Comparison of ENCODE assay signal across 8 cellular contexts in the genomic region with DNA sequence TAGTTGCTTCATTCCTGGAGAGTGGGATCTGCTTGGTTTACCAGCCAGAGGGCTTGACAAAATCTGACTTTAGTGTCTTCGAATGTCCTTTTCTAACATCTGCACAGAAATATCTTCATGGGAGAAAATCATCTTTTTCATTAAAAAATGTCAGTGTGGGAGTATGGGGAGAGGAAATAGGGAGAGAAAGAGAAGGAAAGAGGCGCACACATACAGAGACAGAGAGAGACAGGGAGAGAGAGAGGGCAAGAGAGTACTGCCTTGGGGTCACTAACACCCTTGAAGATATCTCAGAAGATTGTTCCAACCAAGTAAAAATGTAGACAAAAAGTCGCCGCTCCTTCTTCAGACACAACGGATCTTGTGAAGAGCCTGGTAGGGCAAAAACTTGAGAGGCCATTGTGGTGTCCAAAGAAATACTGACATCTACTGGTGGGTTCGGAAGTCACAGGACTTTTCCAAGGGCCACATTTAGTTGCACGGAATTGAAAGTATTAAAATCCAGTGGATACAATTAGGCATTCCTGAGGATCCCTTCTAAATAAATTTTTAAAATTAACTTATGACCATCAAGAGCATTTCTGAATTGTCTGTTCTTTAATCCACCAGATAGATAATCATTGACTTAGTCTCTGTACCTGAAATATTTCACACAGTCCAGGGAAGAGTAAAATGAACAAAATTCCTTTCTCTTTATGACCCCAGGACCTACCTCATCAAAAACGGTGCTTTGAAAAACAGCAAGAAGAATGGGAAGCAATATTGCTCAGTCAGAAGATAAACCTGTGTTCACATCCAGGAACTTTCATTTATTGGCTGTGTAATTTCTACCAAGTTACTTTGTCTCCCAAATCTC. TPM values are rescaled to one million over a fixed set of nuclear protein-coding genes. Genes with fewer than 3 reads are reported as not detected.
DNase-seq lines count a peak whose midpoint lies in the region; ATAC-seq, FAIRE-seq and TF ChIP-seq lines count a peak whose summit lies in the region.

No MANE protein-coding gene starts in this region.

- peak; percentile 51 for FAIRE-seq in D721Med (lab: Jason Lieb, UNC)

- ATAC-seq in GM19455 (IDR thresholded peaks at IDR 0.05; ENCODE audit: unreplicated experiment), result peak; percentile 79
- ATAC-seq in left ventricle myocardium superior, result peak; percentile 81
- ATAC-seq in HG02973 (IDR thresholded peaks at IDR 0.05; ENCODE audit: unreplicated experiment), result no peak

- H3K27me3 ChIP-seq in adrenal gland, result peaks cover 8% of the 10 kb centered on the region

- H3K9me3 ChIP-seq in SK-N-MC (ENCODE audit: low read depth, low read length) (no peaks in the 10 kb centered on the region), adrenal gland (replicated peaks in 1 of 3) (peaks cover 0 to 4% (median 0%) of the 10 kb centered on the region in 3 donors)

- WGBS in adrenal gland, 4 donors, result 12 to 16% (median 12%) methylated on average over 8 of the region's 8 CpGs

- H3K9ac ChIP-seq in SK-N-MC (ENCODE audit: insufficient read length), result no peak overlapping the region

- no peak overlapping the region for H3K4me3 ChIP-seq in Jurkat, Clone E6-1 (ENCODE audit: low read length)
- H3K4me3 ChIP-seq in SK-N-MC, result no peak overlapping the region; the same call in 1 of the 2 replicates
- H3K4me3 ChIP-seq in adrenal gland, result no peak overlapping the region
- H3K4me3 ChIP-seq in retinal pigment epithelial cell (ENCODE audit: low read length), result peak overlapping the region; percentile 25

- H3K27ac ChIP-seq in SK-N-MC, result no peak overlapping the region
- no peak overlapping the region for H3K27ac ChIP-seq in adrenal gland

- H3K36me3 ChIP-seq in SK-N-MC (ENCODE audit: insufficient read depth, low read length), result no peaks in the 10 kb centered on the region
- no peaks in the 10 kb centered on the region for H3K36me3 ChIP-seq in adrenal gland (replicated peaks in 1 of 2)

- peak; percentile 15 for DNase-seq in D721Med (ENCODE audit: insufficient read length, low spot score)
- peak; percentile 70 for DNase-seq in Jurkat, Clone E6-1 (ENCODE audit: low read depth, low spot score)
- peak; percentile 20 for DNase-seq in SK-N-MC (ENCODE audit: low read depth, low spot score)
- DNase-seq in adrenal gland, result peak; percentile 47 to 74 (median 68)
- no peak for DNase-seq in left ventricle myocardium superior
- no peak for DNase-seq in retinal pigment epithelial cell (ENCODE audit: low read depth)

- TF ChIP-seq CTCF in D721Med (IDR thresholded peaks at IDR 0.05; ENCODE audit: insufficient read depth, missing control alignments) (peak; percentile 89), adrenal gland (IDR thresholded peaks at IDR 0.05) (peak; percentile 70 to 90 (median 88)), retinal pigment epithelial cell (conservative IDR thresholded peaks at IDR 0.05; ENCODE audit: low read depth, low read length) (peak; percentile 82)

- no peaks in the 10 kb centered on the region for H3K4me1 ChIP-seq in adrenal gland (replicated peaks in 1 of 2)

- intact Hi-C loops in adrenal gland (cut with DNase I), result loop anchor here (2.0 to 5.0 kb wide), 3 partner anchors 415 to 430 kb away; no protein-coding TSS in a partner anchor
- intact Hi-C loops in left ventricle myocardium superior (cut with micrococcal nuclease), result loop anchor here (5.0 kb wide), 1 partner anchor 415 kb away; no protein-coding TSS in a partner anchor

- no peak for TF ChIP-seq POLR2A in adrenal gland (IDR thresholded peaks at IDR 0.05)

RNA-seq across cellular contexts. Expression of gene VIM, which starts 29.7 kb away (rescaled TPM):
- polyA plus RNA-seq in Jurkat, Clone E6-1 (2012; ENCODE audit: insufficient read depth, insufficient read length), result 615 TPM
- total RNA-seq in adrenal gland, result 1,000 to 10,000 TPM in 4 of 8 donors, 100 to 1,000 TPM in 4; 374 to 1,377 (median 956) TPM
- 100 to 1,000 TPM; 322 to 882 (median 377) TPM for polyA plus RNA-seq in adrenal gland
- total RNA-seq in left ventricle myocardium superior, result 329 TPM

RNA-seq across cellular contexts. Expression of gene TRDMT1, which starts 56.2 kb away (rescaled TPM):
- polyA plus RNA-seq in Jurkat, Clone E6-1 (2012; ENCODE audit: insufficient read depth, insufficient read length), result 8.2 TPM
- total RNA-seq in adrenal gland (10 to 100 TPM in 1 of 8 donors, 1 to 10 TPM in 7; 1.7 to 10.5 (median 5.5) TPM), left ventricle myocardium superior (3.8 TPM)
- 1 to 10 TPM; 1.3 to 3.7 (median 2.2) TPM for polyA plus RNA-seq in adrenal gland

Comparison
In these comparisons a context has a peak if more than half of its experiments do, and no peak if none do; other contexts are left out.
1. DNase-seq: peak in D721Med (single experiment), Jurkat, Clone E6-1 (single experiment), SK-N-MC (single experiment) and adrenal gland (7 of 7); none in left ventricle myocardium superior (single experiment) and retinal pigment epithelial cell (single experiment).
2. Peak in every context shown above with its lines, with median percentiles within 50 percentile points of each other: CTCF ChIP-seq.